ENCODE assay signal across 8 cellular contexts in the genomic region with DNA sequence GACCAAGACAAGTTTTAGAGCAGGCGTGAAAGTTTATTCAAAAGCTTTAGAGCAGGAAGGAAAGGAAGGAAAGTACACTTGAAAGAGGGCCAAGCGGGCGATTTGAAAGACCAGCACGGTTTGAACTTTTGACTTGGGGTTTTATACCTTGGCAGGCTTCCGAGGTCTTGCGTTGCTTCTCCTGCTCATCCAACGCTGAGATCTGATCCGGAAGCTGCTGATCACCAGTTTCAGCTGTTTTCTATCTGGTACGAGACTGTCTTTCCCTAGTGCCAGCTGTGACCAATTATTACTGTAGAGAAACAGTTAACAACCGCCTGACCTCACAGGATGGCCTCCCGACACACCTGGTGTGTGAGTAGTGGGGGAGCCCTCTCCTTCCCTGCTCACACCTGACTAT. TPM values are rescaled to one million over a fixed set of nuclear protein-coding genes. Genes with fewer than 3 reads are reported as not detected.
A peak's percentile ranks its signal among the peaks of the same experiment; 100 is the strongest.
DNase-seq lines count a peak whose midpoint lies in the region; ATAC-seq and TF ChIP-seq lines count a peak whose summit lies in the region.
"Had no signal": no experiment of that assay in that cellular context is flagged by ENCODE, and none has a peak within 500 bp of the region (broad histone marks: within the 10 kb centered on the region; RNA-seq: fewer than 3 reads in every experiment).

No MANE protein-coding gene starts in this region.

- H3K27ac Mint-ChIP-seq in nephron progenitor cell = peak overlapping the region; percentile 44

- no peak overlapping the region for H3K4me3 ChIP-seq in brain microvascular endothelial cell (ENCODE audit: low read depth, low read length)

- H3K27ac ChIP-seq in brain microvascular endothelial cell = no peak overlapping the region

- ATAC-seq in GM21825 (IDR thresholded peaks at IDR 0.05; ENCODE audit: unreplicated experiment) = no peak

- in situ Hi-C loops in brain microvascular endothelial cell (cut with HindIII; ENCODE audit: low pct_ligation_motif_present, low sequenced_read_pairs) = no loop called here

- DNase-seq in H4 (ENCODE audit: low spot score) = peak; percentile 60
- DNase-seq in NCI-H2196 (lab: John Stamatoyannopoulos, UW; ENCODE audit: unreplicated experiment) = peak; percentile 62
- peak; percentile 61 for DNase-seq in brain microvascular endothelial cell
- no peak for DNase-seq in nephron progenitor cell
- DNase-seq in ureter (ENCODE audit: low spot score) = no peak
- DNase-seq in CD1c-positive myeloid dendritic cell (ENCODE audit: extremely low spot score) = no peak
- DNase-seq: activated CD4-positive, alpha-beta T cell treated with anti-CD3 and anti-CD28 coated beads for 1 hour had no signal

- no peak overlapping the region for H3K4me3 Mint-ChIP-seq in nephron progenitor cell

- H3K4me1 Mint-ChIP-seq in nephron progenitor cell = peaks cover 5% of the 10 kb centered on the region

- no peak for TF ChIP-seq CTCF in brain microvascular endothelial cell (IDR thresholded peaks at IDR 0.05; ENCODE audit: low read depth, low read length, missing control alignments)
- no peak for TF ChIP-seq CTCF in nephron progenitor cell (IDR thresholded peaks at IDR 0.05)

- H3K36me3 Mint-ChIP-seq in nephron progenitor cell (ENCODE audit: low read depth) = no peaks in the 10 kb centered on the region

- no peaks in the 10 kb centered on the region for H3K9me3 Mint-ChIP-seq in nephron progenitor cell

- H3K27me3 ChIP-seq in brain microvascular endothelial cell (replicated peaks) = no peaks in the 10 kb centered on the region

- H3K36me3 ChIP-seq in brain microvascular endothelial cell (replicated peaks) = no peaks in the 10 kb centered on the region

- H3K27me3 Mint-ChIP-seq in nephron progenitor cell (ENCODE audit: low read depth, poor library complexity) = peaks cover 10% of the 10 kb centered on the region

RNA-seq across cellular contexts. Expression of a gene that starts 20.6 kb away (rescaled TPM):
- total RNA-seq in H4 (2014; rRNA removed; shearing (Covaris generic)) = 24.8 and 32.6 TPM in 2 replicates
- 29.1 TPM for total RNA-seq in ureter

RNA-seq across cellular contexts. Expression of a gene that starts 47.6 kb away (rescaled TPM):
- 16.3 and 19.4 TPM in 2 replicates for total RNA-seq in H4 (2014; rRNA removed; shearing (Covaris generic))
- 97.7 TPM for total RNA-seq in ureter

Comparison
In these comparisons a context has a peak if more than half of its experiments do, and no peak if none do; other contexts are left out.
1. DNase-seq: peak in H4 (single experiment), NCI-H2196 (single experiment) and brain microvascular endothelial cell (single experiment); none in nephron progenitor cell (single experiment), ureter (single experiment) and CD1c-positive myeloid dendritic cell (single experiment).